8 cellular contexts compared by ENCODE assay signal in the genomic region with DNA sequence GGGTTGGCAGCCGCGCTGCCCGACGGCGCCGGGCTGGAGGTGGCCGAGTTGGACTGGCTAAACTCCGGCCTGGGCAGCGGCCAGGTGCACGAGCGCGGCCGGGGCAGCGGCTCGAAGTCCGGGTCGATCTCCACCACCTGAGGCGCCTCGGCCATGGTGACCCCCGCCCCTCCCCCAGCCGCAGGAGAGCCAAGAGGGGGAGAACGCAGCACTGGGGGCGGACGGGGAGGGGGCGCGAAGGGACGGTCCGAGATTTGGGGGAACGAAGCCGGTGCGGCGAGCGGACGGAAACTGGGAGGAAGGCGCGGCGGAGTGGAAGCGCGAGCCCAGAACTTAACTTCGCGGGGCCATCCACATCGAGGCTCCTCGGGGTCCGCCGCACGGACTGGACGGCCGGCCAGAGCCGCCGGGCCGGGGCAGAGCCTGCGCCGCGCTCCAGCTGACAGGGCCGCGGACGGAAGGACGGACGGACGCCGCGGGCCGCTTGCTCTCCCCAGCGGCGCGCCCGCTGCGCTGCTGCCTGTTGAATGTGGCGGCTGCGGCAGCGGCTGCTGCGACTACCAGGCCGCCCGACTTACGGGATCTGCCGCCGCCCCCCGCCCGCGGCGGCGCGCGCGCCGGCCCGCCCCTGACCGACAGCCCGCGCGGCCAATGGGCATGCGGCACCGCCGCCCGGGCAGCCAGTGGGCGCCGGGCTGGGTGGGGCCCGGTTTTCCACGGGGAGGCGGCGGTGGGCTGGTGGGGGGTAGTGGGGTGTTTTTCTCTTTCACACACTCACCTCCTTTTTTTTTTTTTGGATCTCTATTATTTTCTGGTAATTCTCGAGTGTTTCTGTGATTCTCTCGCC. TPM values are rescaled to one million over a fixed set of nuclear protein-coding genes. Genes with fewer than 3 reads are reported as not detected.
DNase-seq lines count a peak whose midpoint lies in the region; ATAC-seq and TF ChIP-seq lines count a peak whose summit lies in the region.

A gene (minus strand): TSS at position 584 of the 847 bp plus-strand sequence. CDS start 429 bp downstream, at position 155.

- no peak for TF ChIP-seq CTCF in CD8-positive, alpha-beta T cell (IDR thresholded peaks at IDR 0.05)
- no peak for TF ChIP-seq CTCF in OCI-LY1 (IDR thresholded peaks at IDR 0.05; ENCODE audit: low read length)
- TF ChIP-seq CTCF in epithelial cell of esophagus (IDR thresholded peaks at IDR 0.05; ENCODE audit: insufficient read depth, low read depth, low read length, missing control alignments) = no peak
- no peak for TF ChIP-seq CTCF in mucosa of descending colon (IDR thresholded peaks at IDR 0.05)

- H3K4me1 Mint-ChIP-seq in CD8-positive, alpha-beta T cell (ENCODE audit: low read depth) = peaks cover 40% of the 10 kb centered on the region

- no peaks in the 10 kb centered on the region for H3K27me3 Mint-ChIP-seq in CD8-positive, alpha-beta T cell (ENCODE audit: low read depth)

- H3K4me2 ChIP-seq in OCI-LY1 (ENCODE audit: low read length) = peak within 1 kb of the TSS; percentile 87

- H3K79me2 ChIP-seq in OCI-LY1 (ENCODE audit: insufficient read depth, low read length) = peaks cover 52% of the 10 kb centered on the region

- H3F3A ChIP-seq in OCI-LY1 (ENCODE audit: insufficient read depth, low read length) = no peaks in the 10 kb centered on the region

- POLR2A ChIA-PET in CD8-positive, alpha-beta T cell (lab: Charles Lee) = interaction anchor here (0.8 to 3.8 kb wide), 23 partner anchors 9 to 597 kb away, joined by 3 to 41 read pairs (median 4); no protein-coding TSS in a partner anchor

- H2AFZ ChIP-seq in OCI-LY1 (ENCODE audit: low read length) = no peak within 1 kb of the TSS

- H3K27me3 ChIP-seq in CD8-positive, alpha-beta T cell (ENCODE audit: insufficient read depth, low read length) = no peaks in the 10 kb centered on the region
- no peaks in the 10 kb centered on the region for H3K27me3 ChIP-seq in OCI-LY1 (ENCODE audit: insufficient read depth, low read length)

- H3K4me3 Mint-ChIP-seq in CD8-positive, alpha-beta T cell = peak within 1 kb of the TSS; percentile 93

- H3K4me1 ChIP-seq in CD8-positive, alpha-beta T cell (ENCODE audit: insufficient read depth, low read length) = peaks cover 28% of the 10 kb centered on the region
- H3K4me1 ChIP-seq in OCI-LY1 (ENCODE audit: insufficient read depth, low read length, severe bottlenecking) = peaks cover 44% of the 10 kb centered on the region
- peaks cover 24% of the 10 kb centered on the region for H3K4me1 ChIP-seq in mucosa of descending colon (ENCODE audit: low read depth)

- intact Hi-C loops in CD8-positive, alpha-beta T cell (cut with DNase I, micrococcal nuclease) = loop anchor here (1.0 to 10.0 kb wide), 13 partner anchors 101 to 1631 kb away; a partner anchor contains a TSS
- intact Hi-C loops in mucosa of descending colon (cut with DNase I, micrococcal nuclease) = no loop called here

- no peaks in the 10 kb centered on the region for H3K36me3 ChIP-seq in CD8-positive, alpha-beta T cell (ENCODE audit: insufficient read depth, low read length)
- H3K36me3 ChIP-seq in OCI-LY1 (ENCODE audit: insufficient read depth, low read length) = peaks cover 12% of the 10 kb centered on the region; the same call in 1 of the 2 replicates
- H3K36me3 ChIP-seq in mucosa of descending colon (ENCODE audit: low read depth) = no peaks in the 10 kb centered on the region

- peak within 1 kb of the TSS; percentile 99 for H3K9ac ChIP-seq in OCI-LY1 (ENCODE audit: low read length)

- H3K27ac ChIP-seq in CD8-positive, alpha-beta T cell (ENCODE audit: low read depth, low read length) = peak within 1 kb of the TSS; percentile 83
- peak within 1 kb of the TSS; percentile 83 for H3K27ac ChIP-seq in OCI-LY1 (ENCODE audit: low read depth, low read length, poor library complexity, severe bottlenecking)

- peak; percentile 83 to 95 (median 89) for DNase-seq in CD8-positive, alpha-beta T cell
- DNase-seq in activated T-cell treated with anti-CD3 and anti-CD28 coated beads for 24 hours (ENCODE audit: low read depth) (peak; percentile 87), epithelial cell of esophagus (ENCODE audit: low read depth) (peak; percentile 90), mucosa of descending colon (peak; percentile 90 to 94 (median 93))
- peak; percentile 60 to 79 for DNase-seq in stimulated activated CD8-positive, alpha-beta memory T cell treated with anti-CD3 and anti-CD28 coated beads, Interleukin-4, amount 100 ng/mL, for 1 hour (ENCODE audit: low read depth in 2 of 2, low spot score in 1 of 2)

- peak within 1 kb of the TSS; percentile 96 for H3K4me3 ChIP-seq in CD8-positive, alpha-beta T cell (ENCODE audit: low read depth, low read length)
- H3K4me3 ChIP-seq in OCI-LY1 (ENCODE audit: low read depth, low read length, poor library complexity, severe bottlenecking) = peak within 1 kb of the TSS; percentile 98
- H3K4me3 ChIP-seq in epithelial cell of esophagus (ENCODE audit: low read length) = peak within 1 kb of the TSS; percentile 73
- peak within 1 kb of the TSS; percentile 73 for H3K4me3 ChIP-seq in mucosa of descending colon

- peaks cover 16% of the 10 kb centered on the region for H3K36me3 Mint-ChIP-seq in CD8-positive, alpha-beta T cell

- CTCF ChIA-PET in CD8-positive, alpha-beta T cell (lab: Charles Lee) = interaction anchor here (1.1 to 1.9 kb wide), 4 partner anchors 8 to 597 kb away, joined by 3 to 5 read pairs (median 4); no protein-coding TSS in a partner anchor

- no peaks in the 10 kb centered on the region for H3K9me3 Mint-ChIP-seq in CD8-positive, alpha-beta T cell

- H4K20me1 ChIP-seq in OCI-LY1 (ENCODE audit: insufficient read depth, low read length) = no peaks in the 10 kb centered on the region

- ATAC-seq in CD8-positive, alpha-beta T cell = peak; percentile 77
- ATAC-seq in GM19395 (IDR thresholded peaks at IDR 0.05; ENCODE audit: unreplicated experiment) = peak; percentile 51
- ATAC-seq in HG03521 (IDR thresholded peaks at IDR 0.05; ENCODE audit: unreplicated experiment) = peak; percentile 51
- ATAC-seq in mucosa of descending colon = peak; percentile 82

- no peaks in the 10 kb centered on the region for H3K9me2 ChIP-seq in OCI-LY1 (ENCODE audit: low read depth, low read length)

- no peaks in the 10 kb centered on the region for H3K9me3 ChIP-seq in CD8-positive, alpha-beta T cell (ENCODE audit: low read length)
- H3K9me3 ChIP-seq in OCI-LY1 (ENCODE audit: low read length) (no peaks in the 10 kb centered on the region), mucosa of descending colon (no peaks in the 10 kb centered on the region)

- peak within 1 kb of the TSS; percentile 96 for H3K27ac Mint-ChIP-seq in CD8-positive, alpha-beta T cell

RNA-seq across cellular contexts. Expression of the gene that starts here (rescaled TPM):
- 10 to 100 TPM; 97.2 to 97.3 TPM for total RNA-seq in CD8-positive, alpha-beta T cell
- total RNA-seq in mucosa of descending colon = 10 to 100 TPM; 28.7 to 34.1 (median 30.5) TPM

Comparison
In these comparisons a context has a peak if more than half of its experiments do, and no peak if none do; other contexts are left out.
1. Peak in every context shown above with its lines: DNase-seq, ATAC-seq, H3K4me3 ChIP-seq and H3K27ac ChIP-seq.
2. intact Hi-C loops: an anchor here in CD8-positive, alpha-beta T cell (1.0 to 10.0 kb wide); none called in mucosa of descending colon.